8 cellular contexts compared by ENCODE assay signal in genomic region chr12:63584421-63584820, GRCh38.
DNase-seq lines count a peak whose midpoint lies in the region; ATAC-seq, FAIRE-seq and TF ChIP-seq lines count a peak whose summit lies in the region.
"Not testable (repeated sequence)": the region's sequence is repeated elsewhere in the genome, so short reads cannot be mapped to it uniquely, and the experiment has no call there.

No MANE protein-coding gene starts in this region.

- not testable (repeated sequence) for TF ChIP-seq RAD21 in A549 (conservative IDR thresholded peaks at IDR 0.05 in 1 of 2, IDR thresholded peaks at IDR 0.05 in 1 of 2); IMR-90 (IDR thresholded peaks at IDR 0.05; ENCODE audit: low read length)

- not testable (repeated sequence) for H3K27ac ChIP-seq in A549; IMR-90 (ENCODE audit: insufficient read depth, low read length); RWPE1

- 56% methylated on average over 3 of the region's 3 CpGs for WGBS in A549 (ENCODE audit: missing lambda C conversion rate)
- WGBS in IMR-90 (ENCODE audit: extremely low coverage in 2 of 2, insufficient read length in 1 of 2), 2 experiments = no CpG with 5 or more reads among the region's 3 CpGs

- not testable (repeated sequence) for BruUV-seq in IMR-90 (replicated peaks; lab: Mats Ljungman, UMichigan)

- not testable (repeated sequence) for H3K79me1 ChIP-seq in IMR-90 (ENCODE audit: low read depth in 1 of 2, low read length in 2 of 2)

- POLR2A ChIA-PET in A549 (lab: Yijun Ruan, JAX); IMR-90 (lab: Charles Lee; ENCODE audit: unreplicated experiment); RWPE1 (lab: Yijun Ruan, JAX; ENCODE audit: low non-redundant PET): not testable (repeated sequence)

- not testable (repeated sequence) for H3K36me3 ChIP-seq in IMR-90 (ENCODE audit: control insufficient read depth, insufficient read depth, low read length)

- not testable (repeated sequence) for H4K5ac ChIP-seq in IMR-90 (ENCODE audit: low read depth, low read length)

- H4K8ac ChIP-seq in IMR-90 (ENCODE audit: low read depth in 2 of 2, low read length in 2 of 2) = not testable (repeated sequence)

- H4K91ac ChIP-seq in IMR-90 (ENCODE audit: insufficient read depth, low read depth, low read length) = not testable (repeated sequence)

- not testable (repeated sequence) for H2BK5ac ChIP-seq in IMR-90 (ENCODE audit: low read depth, low read length, poor library complexity, severe bottlenecking)

- FAIRE-seq in A549 (lab: Jason Lieb, UNC) = not testable (repeated sequence)

- CTCF ChIA-PET in A549 (lab: Yijun Ruan, JAX); IMR-90 (lab: Yijun Ruan, JAX); RWPE1 (lab: Yijun Ruan, JAX): not testable (repeated sequence)

- H3K56ac ChIP-seq in IMR-90 (ENCODE audit: extremely low read depth, insufficient read depth, low read length) = not testable (repeated sequence)

- TF ChIP-seq EP300 in A549 (IDR thresholded peaks at IDR 0.05) = not testable (repeated sequence)

- H2BK20ac ChIP-seq in IMR-90 (ENCODE audit: low read depth, low read length) = not testable (repeated sequence)

- not testable (repeated sequence) for H3K4me3 ChIP-seq in A549; IMR-90 (ENCODE audit: insufficient read depth, low read depth, low read length); astrocyte of the spinal cord (ENCODE audit: low read depth, low read length); epithelial cell of esophagus (ENCODE audit: low read length)

- not testable (repeated sequence) for H2BK15ac ChIP-seq in IMR-90 (ENCODE audit: low read depth, low read length)

- H3K23ac ChIP-seq in IMR-90 (ENCODE audit: low read depth, low read length) = not testable (repeated sequence)

- not testable (repeated sequence) for H3K4ac ChIP-seq in IMR-90 (ENCODE audit: low read depth, low read length)

- H2AFZ ChIP-seq in IMR-90 (replicated peaks; ENCODE audit: low read length, poor library complexity) = not testable (repeated sequence)

- DNase-seq in A549 (ENCODE audit: low read depth in 1 of 2, low spot score in 1 of 2) = peak; percentile 0 to 36
- peak; percentile 85 for DNase-seq in ELR (ENCODE audit: low read depth)
- peak; percentile 44 for DNase-seq in IMR-90
- DNase-seq in RWPE1 (ENCODE audit: low spot score) = peak; percentile 5
- DNase-seq in astrocyte of the spinal cord (ENCODE audit: low read depth, low spot score) = peak; percentile 25
- DNase-seq in epithelial cell of esophagus (ENCODE audit: low read depth) = peak; percentile 77
- DNase-seq in glomerular visceral epithelial cell (ENCODE audit: extremely low spot score) = peak; percentile 5
- peak; percentile 0 to 1 for DNase-seq in lung microvascular endothelial cell (ENCODE audit: low read depth in 2 of 2)

- H3K27me3 ChIP-seq in IMR-90 (ENCODE audit: control insufficient read depth, insufficient read depth, low read length) = not testable (repeated sequence)

- not testable (repeated sequence) for H3K14ac ChIP-seq in IMR-90 (replicated peaks; ENCODE audit: low read depth, low read length)

- H2BK120ac ChIP-seq in IMR-90 (ENCODE audit: low read depth, low read length) = not testable (repeated sequence)

- not testable (repeated sequence) for H3K9ac ChIP-seq in IMR-90 (ENCODE audit: low read depth, low read length)

- H3K4me1 ChIP-seq in A549; IMR-90 (ENCODE audit: control insufficient read depth, insufficient read depth, low read length): not testable (repeated sequence)

- H2AK9ac ChIP-seq in IMR-90 (replicated peaks; ENCODE audit: low read depth, low read length, poor library complexity) = not testable (repeated sequence)

- not testable (repeated sequence) for TF ChIP-seq POLR2A in A549 (IDR thresholded peaks at IDR 0.05; ENCODE audit: low read length); IMR-90 (IDR thresholded peaks at IDR 0.05; ENCODE audit: low read depth, low read length)

- peak in 1 of 2 experiments; percentile 60; a peak in 2 of 6 replicates for ATAC-seq in A549
- ATAC-seq in IMR-90 (ENCODE audit: low read depth) = not testable (repeated sequence)

- H3K4me2 ChIP-seq in A549; IMR-90 (ENCODE audit: low read depth, low read length): not testable (repeated sequence)

- TF ChIP-seq CTCF in A549 (IDR thresholded peaks at IDR 0.05); IMR-90 (conservative IDR thresholded peaks at IDR 0.05; ENCODE audit: low read depth, low read length); RWPE1 (conservative IDR thresholded peaks at IDR 0.05; ENCODE audit: low read depth); astrocyte of the spinal cord (IDR thresholded peaks at IDR 0.05; ENCODE audit: low read depth, low read length); epithelial cell of esophagus (IDR thresholded peaks at IDR 0.05; ENCODE audit: insufficient read depth, low read depth, low read length, missing control alignments): not testable (repeated sequence)

- not testable (repeated sequence) for H2AK5ac ChIP-seq in IMR-90 (ENCODE audit: low read depth, low read length)

- H3K9me1 ChIP-seq in IMR-90 (ENCODE audit: insufficient read depth, low read length) = not testable (repeated sequence)

- not testable (repeated sequence) for H3K18ac ChIP-seq in IMR-90 (ENCODE audit: low read depth, low read length)

- not testable (repeated sequence) for H4K20me1 ChIP-seq in IMR-90 (ENCODE audit: insufficient read depth, low read length)

- in situ Hi-C loops in IMR-90 (cut with MboI; ENCODE audit: low sequenced_read_pairs); astrocyte of the spinal cord (cut with HindIII; ENCODE audit: low sequenced_read_pairs): not testable (repeated sequence)

- intact Hi-C loops in IMR-90 (cut with micrococcal nuclease) = not testable (repeated sequence)

- dilution Hi-C loops in IMR-90 (cut with HindIII; ENCODE audit: low sequenced_read_pairs, unreplicated experiment) = not testable (repeated sequence)

- not testable (repeated sequence) for H3K9me3 ChIP-seq in A549; IMR-90 (ENCODE audit: control insufficient read depth, insufficient read depth, low read length)

TF ChIP-seq in A549, 52 proteins besides CTCF, POLR2A, EP300 and RAD21:
- not testable (repeated sequence) for TF ChIP-seq FOSL2 (IDR thresholded peaks at IDR 0.05)
- TF ChIP-seq FOSL2 (CRISPR knock-in tag; IDR thresholded peaks at IDR 0.05) = peak; percentile 47; the same call in 1 of the 2 replicates

Comparison
In these comparisons a context has a peak if more than half of its experiments do, and no peak if none do; other contexts are left out.
1. DNase-seq: peak in every context shown above with its lines; median percentile 85 in ELR; 77 in epithelial cell of esophagus; 44 in IMR-90; 25 in astrocyte of the spinal cord; 18 in A549; 5 in RWPE1; 5 in glomerular visceral epithelial cell; 0 in lung microvascular endothelial cell.